23 cellular contexts compared by ENCODE assay signal in genomic region chr1:103309761-103310160, GRCh38.
DNase-seq lines count a peak whose midpoint lies in the region; ATAC-seq, FAIRE-seq and TF ChIP-seq lines count a peak whose summit lies in the region.
"Had no signal": no experiment of that assay in that cellular context is flagged by ENCODE, and none has a peak within 500 bp of the region (broad histone marks: within the 10 kb centered on the region; RNA-seq: fewer than 3 reads in every experiment).

No MANE protein-coding gene starts in this region.

- H3K18ac ChIP-seq in H1 (ENCODE audit: extremely low read depth, low read length) = no peak overlapping the region

- H3K23ac ChIP-seq in H1 (ENCODE audit: insufficient read length) = no peak overlapping the region

- H3K4me3 ChIP-seq in H1 (ENCODE audit: extremely low read depth in 1 of 4, insufficient read depth in 2 of 4, low read depth in 3 of 4, low read length in 4 of 4) (no peak overlapping the region), neural progenitor cell (no peak overlapping the region)
- H3K4me3 ChIP-seq: A549; BLaER1 treated with 17β-estradiol and CSF1 and Interleukin-3, amounts not matched to agents 10 nM and 100 nM had no signal

- H3K23me2 ChIP-seq in H1 (ENCODE audit: low read depth, low read length) = no peaks in the 10 kb centered on the region

- TF ChIP-seq CTCF in H1 (IDR thresholded peaks at IDR 0.05; ENCODE audit: control extremely low read depth in 1 of 3, insufficient read depth in 1 of 3, low read depth in 1 of 3, low read length in 3 of 3) (no peak), neural crest cell (conservative IDR thresholded peaks at IDR 0.05) (no peak), RWPE1 (conservative IDR thresholded peaks at IDR 0.05; ENCODE audit: low read depth) (no peak), neural progenitor cell (IDR thresholded peaks at IDR 0.05) (no peak)

- POLR2A ChIA-PET in H1 (lab: Charles Lee; ENCODE audit: partially characterized antibody) = no interaction called here
- POLR2A ChIA-PET in RWPE1 (lab: Yijun Ruan, JAX; ENCODE audit: low non-redundant PET) = no interaction called here

- no peaks in the 10 kb centered on the region for H3F3A ChIP-seq in neural progenitor cell (ENCODE audit: low read depth)

- H2BK15ac ChIP-seq in H1 (ENCODE audit: low read length) = no peak overlapping the region

- H3K56ac ChIP-seq in H1 (replicated peaks; ENCODE audit: insufficient read length, low read depth, low read length) = no peak overlapping the region

- H2AFZ ChIP-seq in H1 (ENCODE audit: low read length) (peak overlapping the region; percentile 44; the same call in 1 of the 2 replicates), neural progenitor cell (replicated peaks) (no peak overlapping the region)

- CTCF ChIA-PET in H1 (lab: Charles Lee; ENCODE audit: partially characterized antibody) = no interaction called here
- CTCF ChIA-PET in RWPE1 (lab: Yijun Ruan, JAX) = no interaction called here

- H3K9ac ChIP-seq in H1 (replicated peaks in 1 of 4; ENCODE audit: extremely low read depth in 1 of 4, low read depth in 3 of 4, low read length in 3 of 4) = no peak overlapping the region
- H3K9ac ChIP-seq in neural progenitor cell = no peak overlapping the region
- H3K9ac ChIP-seq: BLaER1 treated with 17β-estradiol and CSF1 and Interleukin-3, amounts not matched to agents 10 nM and 100 nM had no signal

- no peak overlapping the region for H3K27ac ChIP-seq in H1 (ENCODE audit: low read depth, low read length)
- H3K27ac ChIP-seq in RWPE1 = no peak overlapping the region
- no peak overlapping the region for H3K27ac ChIP-seq in neural progenitor cell
- H3K27ac ChIP-seq: A549; BLaER1 treated with 17β-estradiol and CSF1 and Interleukin-3, amounts not matched to agents 10 nM and 100 nM had no signal

- H2BK5ac ChIP-seq in H1 (ENCODE audit: low read depth, low read length) = no peak overlapping the region

- H3K27me3 Mint-ChIP-seq in neural crest cell (ENCODE audit: low read depth) = no peaks in the 10 kb centered on the region
- no peaks in the 10 kb centered on the region for H3K27me3 Mint-ChIP-seq in neural progenitor cell (ENCODE audit: insufficient read depth, low read depth)
- H3K27me3 Mint-ChIP-seq: CD4-positive, alpha-beta T cell; CD8-positive, alpha-beta memory T cell had no signal

- H3K9me3 ChIP-seq in H1 (ENCODE audit: insufficient read depth in 2 of 2, low read depth in 1 of 2, low read length in 1 of 2) (no peaks in the 10 kb centered on the region), neural progenitor cell (ENCODE audit: low read depth) (no peaks in the 10 kb centered on the region)
- H3K9me3 ChIP-seq: A549; BE2C; BLaER1 treated with 17β-estradiol and CSF1 and Interleukin-3, amounts not matched to agents 10 nM and 100 nM had no signal

- ATAC-seq in left lobe of liver = no peak
- ATAC-seq: A549 had no signal

- FAIRE-seq in G401.6 (lab: Jason Lieb, UNC) (peak; percentile 45), H1 (lab: Jason Lieb, UNC) (no peak)
- FAIRE-seq: A549, GM12892 had no signal

- WGBS in H1 (ENCODE audit: extremely low coverage in 1 of 2, insufficient coverage in 1 of 2, insufficient read length in 1 of 2, insufficient replicate concordance in 2 of 2, low coverage in 1 of 2, low lambda C conversion rate in 2 of 2, missing lambda C conversion rate in 1 of 2), 2 experiments = 95% methylated on average over 1 of the region's 1 CpG; no CpG with 5 or more reads in 1 of the 2 experiments

- H2BK12ac ChIP-seq in H1 (ENCODE audit: low read depth, low read length) = no peak overlapping the region

- no peak overlapping the region for H3K4ac ChIP-seq in H1 (replicated peaks; ENCODE audit: insufficient read length, low read depth, low read length)

- peaks cover 12% of the 10 kb centered on the region for H3K4me1 Mint-ChIP-seq in neural crest cell
- H3K4me1 Mint-ChIP-seq in neural progenitor cell = no peaks in the 10 kb centered on the region
- H3K4me1 Mint-ChIP-seq: CD14-positive monocyte; CD8-positive, alpha-beta memory T cell had no signal

- H3K4me3 Mint-ChIP-seq in neural crest cell (no peak overlapping the region), neural progenitor cell (no peak overlapping the region)
- H3K4me3 Mint-ChIP-seq: CD14-positive monocyte; CD4-positive, alpha-beta T cell; CD8-positive, alpha-beta memory T cell had no signal

- H3K27ac Mint-ChIP-seq in neural crest cell (ENCODE audit: unreplicated experiment) = peak overlapping the region; percentile 10
- no peak overlapping the region for H3K27ac Mint-ChIP-seq in neural progenitor cell
- H3K27ac Mint-ChIP-seq: CD14-positive monocyte; CD4-positive, alpha-beta T cell; CD8-positive, alpha-beta memory T cell had no signal

- H2BK20ac ChIP-seq in H1 (ENCODE audit: low read length) = no peak overlapping the region

- no peaks in the 10 kb centered on the region for H3K79me2 ChIP-seq in H1 (ENCODE audit: control insufficient read depth in 1 of 2, insufficient read depth in 2 of 2, low read length in 2 of 2)
- H3K79me2 ChIP-seq in neural progenitor cell (ENCODE audit: low read depth) = no peaks in the 10 kb centered on the region

- no peak overlapping the region for H3K14ac ChIP-seq in H1 (ENCODE audit: insufficient read length)

- no peak for TF ChIP-seq POLR2A in H1 (IDR thresholded peaks at IDR 0.05; ENCODE audit: control extremely low read depth in 1 of 2, low read depth in 2 of 2, low read length in 2 of 2)

- H3K27me3 ChIP-seq in H1 (replicated peaks in 1 of 4; ENCODE audit: control insufficient read depth in 3 of 4, extremely low read depth in 1 of 4, insufficient read depth in 3 of 4, low read length in 3 of 4) (no peaks in the 10 kb centered on the region), neural progenitor cell (no peaks in the 10 kb centered on the region)
- H3K27me3 ChIP-seq: BE2C; BLaER1 treated with 17β-estradiol and CSF1 and Interleukin-3, amounts not matched to agents 10 nM and 100 nM had no signal

- no peak overlapping the region for H2AK5ac ChIP-seq in H1 (ENCODE audit: low read depth, low read length)

- H3K9me3 Mint-ChIP-seq in neural crest cell = no peaks in the 10 kb centered on the region
- no peaks in the 10 kb centered on the region for H3K9me3 Mint-ChIP-seq in neural progenitor cell
- H3K9me3 Mint-ChIP-seq: CD4-positive, alpha-beta T cell had no signal

- H3K4me1 ChIP-seq in H1 (replicated peaks in 1 of 4; ENCODE audit: control insufficient read depth in 3 of 4, insufficient read depth in 4 of 4, low read length in 3 of 4) (no peaks in the 10 kb centered on the region), neural progenitor cell (no peaks in the 10 kb centered on the region)
- H3K4me1 ChIP-seq: A549; BE2C; BLaER1 treated with 17β-estradiol and CSF1 and Interleukin-3, amounts not matched to agents 10 nM and 100 nM had no signal

- no peaks in the 10 kb centered on the region for H3K79me1 ChIP-seq in H1 (ENCODE audit: low read depth, low read length)

- no peak for TF ChIP-seq RAD21 in H1 (IDR thresholded peaks at IDR 0.05 in 1 of 2, conservative IDR thresholded peaks at IDR 0.05 in 1 of 2; ENCODE audit: low read depth in 2 of 2, low read length in 2 of 2)

- TF ChIP-seq EP300 in H1 (IDR thresholded peaks at IDR 0.05; ENCODE audit: borderline replicate concordance in 1 of 2, low read depth in 2 of 2, low read length in 2 of 2) = no peak

- H4K8ac ChIP-seq in H1 (ENCODE audit: extremely low read depth, insufficient read depth, low read length) = no peak overlapping the region

- H3K36me3 Mint-ChIP-seq in neural crest cell (ENCODE audit: low read depth) (no peaks in the 10 kb centered on the region), neural progenitor cell (no peaks in the 10 kb centered on the region)
- H3K36me3 Mint-ChIP-seq: CD14-positive monocyte; CD8-positive, alpha-beta memory T cell had no signal

- H3K4me2 ChIP-seq in H1 (ENCODE audit: insufficient read depth in 1 of 2, low read depth in 2 of 2, low read length in 2 of 2) = no peak overlapping the region
- no peak overlapping the region for H3K4me2 ChIP-seq in neural progenitor cell
- H3K4me2 ChIP-seq: A549; BLaER1 treated with 17β-estradiol and CSF1 and Interleukin-3, amounts not matched to agents 10 nM and 100 nM had no signal

- H3K36me3 ChIP-seq in H1 (ENCODE audit: control insufficient read depth in 2 of 4, insufficient read depth in 4 of 4, low read length in 3 of 4) = no peaks in the 10 kb centered on the region
- no peaks in the 10 kb centered on the region for H3K36me3 ChIP-seq in neural progenitor cell
- H3K36me3 ChIP-seq: BE2C; BLaER1 treated with 17β-estradiol and CSF1 and Interleukin-3, amounts not matched to agents 10 nM and 100 nM had no signal

- no peak overlapping the region for H4K91ac ChIP-seq in H1 (replicated peaks; ENCODE audit: insufficient read length, low read length)

- no peak overlapping the region for H4K5ac ChIP-seq in H1 (ENCODE audit: insufficient read length, low read depth, low read length)

- H4K20me1 ChIP-seq in H1 (replicated peaks in 1 of 2; ENCODE audit: control insufficient read depth in 1 of 2, insufficient read depth in 2 of 2, low read length in 2 of 2) = no peaks in the 10 kb centered on the region
- no peaks in the 10 kb centered on the region for H4K20me1 ChIP-seq in neural progenitor cell (ENCODE audit: low read depth)
- H4K20me1 ChIP-seq: BLaER1 treated with 17β-estradiol and CSF1 and Interleukin-3, amounts not matched to agents 10 nM and 100 nM had no signal

- DNase-seq in H1 (ENCODE audit: low read depth in 1 of 2, low spot score in 2 of 2) (no peak), neural crest cell (ENCODE audit: low read depth, low spot score) (no peak), RWPE1 (ENCODE audit: low spot score) (no peak), left lobe of liver (ENCODE audit: low spot score) (no peak), neural progenitor cell (ENCODE audit: low spot score) (no peak)
- DNase-seq: 8988T; ACHN; AML-193; BE2C; Calu3; CD4-positive, alpha-beta T cell; CD8-positive, alpha-beta memory T cell; COR-L47; DMS53; DMS79 treated with DMSO at 0.1 percent for 48 hours; GOT3; H7; HCEC 1CT had no signal

- H2BK120ac ChIP-seq in H1 (replicated peaks; ENCODE audit: low read depth, low read length) = no peak overlapping the region

TF ChIP-seq in H1, 55 proteins besides CTCF, POLR2A, EP300 and RAD21:
- TF ChIP-seq CEBPB (IDR thresholded peaks at IDR 0.05; ENCODE audit: low read depth, low read length) (no peak), SP2 (IDR thresholded peaks at IDR 0.05; ENCODE audit: low read length) (no peak), TAF7 (optimal IDR thresholded peaks at IDR 0.05; ENCODE audit: borderline replicate concordance, low read depth, low read length) (no peak), SP1 (IDR thresholded peaks at IDR 0.05; ENCODE audit: low read depth, low read length) (no peak), RFX5 (IDR thresholded peaks at IDR 0.05; ENCODE audit: borderline replicate concordance, low read depth, low read length) (no peak), TCF12 (IDR thresholded peaks at IDR 0.05; ENCODE audit: low read depth, low read length) (no peak), GABPA (IDR thresholded peaks at IDR 0.05; ENCODE audit: borderline replicate concordance, insufficient read depth, low read length) (no peak), YY1 (IDR thresholded peaks at IDR 0.05; ENCODE audit: low read depth, low read length) (no peak), SIX5 (IDR thresholded peaks at IDR 0.05; ENCODE audit: low read depth, low read length) (no peak)
